In the genomic region with DNA sequence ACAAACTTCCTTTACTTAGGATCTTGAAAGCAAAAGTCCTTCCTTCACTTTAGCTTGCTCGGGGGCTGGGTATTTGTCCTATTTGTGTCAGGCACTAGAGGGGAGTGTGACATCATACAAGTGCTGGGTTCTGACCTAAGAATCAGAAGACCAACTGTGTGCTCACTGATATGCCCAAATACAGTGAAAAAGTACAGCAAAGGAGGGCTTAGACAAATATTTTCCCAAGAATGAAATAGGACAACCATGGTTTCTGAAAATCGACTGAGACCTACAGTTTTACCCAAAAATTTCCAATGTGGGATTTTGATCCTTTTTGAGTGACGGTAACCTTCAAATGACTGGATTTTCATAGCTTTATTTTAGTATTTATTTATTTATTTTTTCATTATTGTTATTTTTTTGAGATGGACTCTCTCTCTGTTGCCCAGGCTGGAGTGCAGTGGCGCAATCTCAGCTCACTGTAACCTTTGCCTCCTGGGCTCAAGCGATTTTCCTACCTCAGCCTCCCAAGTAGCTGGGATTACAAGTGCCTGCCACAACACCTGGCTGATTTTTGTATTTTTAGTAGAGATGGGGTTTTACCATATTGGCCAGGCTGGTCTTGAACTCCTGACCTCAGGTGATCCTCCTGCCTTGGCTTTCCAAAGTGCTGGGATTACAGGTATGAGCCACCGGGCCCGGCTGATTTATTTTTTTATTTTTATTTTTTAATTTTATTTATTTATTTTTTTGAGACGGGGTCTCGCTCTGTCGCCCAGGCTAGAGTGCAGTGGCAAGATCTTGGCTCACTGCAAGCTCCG, we compare ENCODE assay signal across 8 cellular contexts. TPM values are rescaled to one million over a fixed set of nuclear protein-coding genes. Genes with fewer than 3 reads are reported as not detected.
DNase-seq lines count a peak whose midpoint lies in the region; ATAC-seq and TF ChIP-seq lines count a peak whose summit lies in the region.
"Not testable (repeated sequence)": the region's sequence is repeated elsewhere in the genome, so short reads cannot be mapped to it uniquely, and the experiment has no call there.

No MANE protein-coding gene starts in this region.

- DNase-seq in CD1c-positive myeloid dendritic cell (ENCODE audit: extremely low spot score) (peak; percentile 47), HEK293T (ENCODE audit: extremely low spot score) (peak; percentile 40), HUDEP-2 (lab: John Stamatoyannopoulos, UW; ENCODE audit: unreplicated experiment in 76 of 76) (peak in 39 of 76 experiments; percentile 1 to 66 (median 12)), PC-3 (peak; percentile 46), glomerular visceral epithelial cell (ENCODE audit: extremely low spot score) (peak; percentile 50)

- POLR2A ChIA-PET in HEK293T (lab: Yijun Ruan, JAX) (interaction anchor here (0.9 to 1.9 kb wide), 3 partner anchors 35 to 200 kb away, joined by 4 read pairs; a partner anchor contains a TSS), PC-3 (lab: Charles Lee; ENCODE audit: unreplicated experiment) (interaction anchor here (0.5 to 0.7 kb wide), 2 partner anchors 61 to 144 kb away, joined by 3 to 4 read pairs; no protein-coding TSS in a partner anchor)

- H3K9me3 Mint-ChIP-seq in activated T-helper 17 cell treated with anti-CD3 and anti-CD28 coated beads, Interleukin-2, amount 50 U/mL, for 72 hours: not testable (repeated sequence)

- BruUV-seq in PC-3 (replicated peaks; lab: Mats Ljungman, UMichigan): not testable (repeated sequence)

- H3K27me3 Mint-ChIP-seq in activated T-helper 17 cell treated with anti-CD3 and anti-CD28 coated beads, Interleukin-2, amount 50 U/mL, for 72 hours: not testable (repeated sequence)

- H3K27ac Mint-ChIP-seq in activated T-helper 17 cell treated with anti-CD3 and anti-CD28 coated beads, Interleukin-2, amount 50 U/mL, for 72 hours: not testable (repeated sequence)

- H2AFZ ChIP-seq in PC-3 (ENCODE audit: low read length): not testable (repeated sequence)

- H3K9me2 ChIP-seq in PC-3 (replicated peaks; ENCODE audit: low read length): not testable (repeated sequence)

- H3K36me3 ChIP-seq in PC-3 (ENCODE audit: low read depth, low read length); neutrophil: not testable (repeated sequence)

- peaks cover 29% of the 10 kb centered on the region for H3K4me1 Mint-ChIP-seq in activated T-helper 17 cell treated with anti-CD3 and anti-CD28 coated beads, Interleukin-2, amount 50 U/mL, for 72 hours

- CTCF ChIA-PET in HEK293T (lab: Yijun Ruan, JAX) (interaction anchor here (0.6 to 1.6 kb wide), 9 partner anchors 9 to 202 kb away, joined by 3 to 5 read pairs (median 3); no protein-coding TSS in a partner anchor), PC-3 (lab: Charles Lee) (interaction anchor here (0.6 to 1.2 kb wide), 6 partner anchors 87 to 267 kb away, joined by 3 to 7 read pairs (median 4); no protein-coding TSS in a partner anchor)

- H4K20me1 ChIP-seq in PC-3 (ENCODE audit: low read length): not testable (repeated sequence)

- not testable (repeated sequence) for H3K79me2 ChIP-seq in PC-3 (ENCODE audit: low read length)

- not testable (repeated sequence) for H3K27ac ChIP-seq in PC-3 (ENCODE audit: low read length); neutrophil

- peak overlapping the region; percentile 25 for H3K4me3 Mint-ChIP-seq in activated T-helper 17 cell treated with anti-CD3 and anti-CD28 coated beads, Interleukin-2, amount 50 U/mL, for 72 hours

- not testable (repeated sequence) for H3K9me3 ChIP-seq in PC-3 (ENCODE audit: low read length); neutrophil

- H3K4me2 ChIP-seq in PC-3 (ENCODE audit: low read length): not testable (repeated sequence)

- not testable (repeated sequence) for H3K9ac ChIP-seq in PC-3 (ENCODE audit: low read length)

- H3K27me3 ChIP-seq in PC-3 (ENCODE audit: low read length); neutrophil: not testable (repeated sequence)

- ATAC-seq in GM18861 (IDR thresholded peaks at IDR 0.05; ENCODE audit: unreplicated experiment): peak; percentile 82
- peak; percentile 82 for ATAC-seq in PC-3
- not testable (repeated sequence) for ATAC-seq in activated T-helper 17 cell treated with anti-CD3 and anti-CD28 coated beads, Interleukin-2, amount 50 U/mL, for 72 hours (replicated peaks)

- intact Hi-C loops in PC-3 (cut with micrococcal nuclease): loop anchor here (1.0 to 5.0 kb wide), 3 partner anchors 125 to 195 kb away; no protein-coding TSS in a partner anchor

- H3K4me3 ChIP-seq in PC-3 (ENCODE audit: low read length); neutrophil (ENCODE audit: low read depth in 1 of 2, low read length in 1 of 2): not testable (repeated sequence)

- not testable (repeated sequence) for H3K36me3 Mint-ChIP-seq in activated T-helper 17 cell treated with anti-CD3 and anti-CD28 coated beads, Interleukin-2, amount 50 U/mL, for 72 hours (ENCODE audit: low read depth)

- TF ChIP-seq CTCF in PC-3 (conservative IDR thresholded peaks at IDR 0.05; ENCODE audit: low read depth, low read length): peak; percentile 57
- TF ChIP-seq CTCF in neutrophil (IDR thresholded peaks at IDR 0.05): peak; percentile 19

- H3F3A ChIP-seq in PC-3 (ENCODE audit: low read length, unreplicated experiment): not testable (repeated sequence)

- H3K4me1 ChIP-seq in PC-3 (ENCODE audit: insufficient read depth, low read length): not testable (repeated sequence)
- peaks cover 8 to 17% of the 10 kb centered on the region in 2 experiments for H3K4me1 ChIP-seq in neutrophil (ENCODE audit: control insufficient read depth in 1 of 2, insufficient read depth in 1 of 2, low read depth in 1 of 2, low read length in 1 of 2)

RNA-seq across cellular contexts. Expression of a gene that starts 1.8 kb away (rescaled TPM):
- 11.8 and 12.3 TPM in 2 replicates for total RNA-seq in PC-3 (2014; rRNA removed)
- 10 to 100 TPM; 15.4 to 17.7 TPM for total RNA-seq in activated T-helper 17 cell treated with anti-CD3 and anti-CD28 coated beads, Interleukin-2, amount 50 U/mL, for 72 hours

RNA-seq across cellular contexts. Expression of a gene that starts 56.9 kb away (rescaled TPM):
- 36.7 and 45.6 TPM in 2 replicates for total RNA-seq in PC-3 (2014; rRNA removed)
- total RNA-seq in activated T-helper 17 cell treated with anti-CD3 and anti-CD28 coated beads, Interleukin-2, amount 50 U/mL, for 72 hours: 10 to 100 TPM; 65.1 to 98.0 TPM
